ENCODE assay signal across 8 cellular contexts in the genomic region with DNA sequence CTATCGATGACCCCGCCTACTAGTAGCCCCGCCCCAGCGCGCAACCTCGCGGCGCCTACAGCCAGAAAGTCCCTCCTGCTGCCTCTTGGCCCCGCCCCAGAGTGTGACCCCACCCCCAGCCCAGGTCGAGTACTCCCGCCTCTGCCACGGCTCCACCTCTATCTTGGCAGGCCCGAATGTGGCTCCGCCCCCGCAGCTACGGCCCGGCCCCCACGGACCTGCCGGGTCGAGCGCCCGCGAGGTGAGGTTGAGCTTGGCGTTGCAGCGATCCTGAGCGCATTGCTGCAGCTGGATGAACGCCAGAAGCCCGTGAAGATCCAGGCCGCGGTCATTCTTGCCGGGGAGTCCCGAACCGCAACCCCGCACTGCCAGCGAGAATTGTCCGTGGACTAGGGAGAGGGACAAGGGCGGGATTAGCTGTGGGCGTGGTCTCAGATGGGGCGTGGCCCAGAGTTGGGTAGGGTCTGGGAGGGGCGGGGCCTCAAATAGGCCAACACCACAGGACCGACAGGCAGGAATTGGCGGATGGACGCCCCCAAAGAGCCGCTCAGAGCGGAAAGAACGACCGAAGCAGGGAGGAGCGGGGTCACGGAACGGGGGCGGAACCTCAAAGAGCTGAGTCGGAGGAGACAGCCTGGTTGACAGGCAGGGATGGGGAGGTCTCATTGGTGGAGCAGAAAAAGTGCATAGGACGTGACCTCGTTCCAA. TPM values are rescaled to one million over a fixed set of nuclear protein-coding genes. Genes with fewer than 3 reads are reported as not detected.
A peak's percentile ranks its signal among the peaks of the same experiment; 100 is the strongest.
DNase-seq lines count a peak whose midpoint lies in the region; ATAC-seq and TF ChIP-seq lines count a peak whose summit lies in the region.

No MANE protein-coding gene starts in this region.

- intact Hi-C loops in activated CD4-positive, alpha-beta T cell treated with anti-CD3 and anti-CD28 coated beads, Interleukin-2, amount 10 ng/mL, durations not matched to agents 24 days and 14 days (cut with micrococcal nuclease), result loop anchor here (1.0 to 10.0 kb wide), 6 partner anchors 12 to 291 kb away; a partner anchor contains a TSS

- ATAC-seq in GM18907 (IDR thresholded peaks at IDR 0.05; ENCODE audit: unreplicated experiment) (peak; percentile 86), HG03175 (IDR thresholded peaks at IDR 0.05; ENCODE audit: unreplicated experiment) (peak; percentile 79)

- H3K27me3 Mint-ChIP-seq in activated CD4-positive, alpha-beta T cell treated with anti-CD3 and anti-CD28 coated beads, Interleukin-2, amount 10 ng/mL, durations not matched to agents 24 days and 14 days, result no peaks in the 10 kb centered on the region

- peak overlapping the region; percentile 74 to 92 for H3K27ac ChIP-seq in coronary artery

- peak overlapping the region; percentile 93 for H3K27ac Mint-ChIP-seq in activated CD4-positive, alpha-beta T cell treated with anti-CD3 and anti-CD28 coated beads, Interleukin-2, amount 10 ng/mL, durations not matched to agents 24 days and 14 days

- H3K36me3 Mint-ChIP-seq in activated CD4-positive, alpha-beta T cell treated with anti-CD3 and anti-CD28 coated beads, Interleukin-2, amount 10 ng/mL, durations not matched to agents 24 days and 14 days (ENCODE audit: low read depth), result peaks cover 1% of the 10 kb centered on the region

- no peaks in the 10 kb centered on the region for H3K9me3 Mint-ChIP-seq in activated CD4-positive, alpha-beta T cell treated with anti-CD3 and anti-CD28 coated beads, Interleukin-2, amount 10 ng/mL, durations not matched to agents 24 days and 14 days

- H3K4me1 Mint-ChIP-seq in activated CD4-positive, alpha-beta T cell treated with anti-CD3 and anti-CD28 coated beads, Interleukin-2, amount 10 ng/mL, durations not matched to agents 24 days and 14 days, result peaks cover 40% of the 10 kb centered on the region

- TF ChIP-seq CTCF in AG09319 (IDR thresholded peaks at IDR 0.05; ENCODE audit: low read depth, low read length), result no peak
- TF ChIP-seq CTCF in coronary artery (IDR thresholded peaks at IDR 0.05), result no peak

- peak overlapping the region; percentile 76 for H3K4me3 ChIP-seq in coronary artery

- H3K4me3 Mint-ChIP-seq in activated CD4-positive, alpha-beta T cell treated with anti-CD3 and anti-CD28 coated beads, Interleukin-2, amount 10 ng/mL, durations not matched to agents 24 days and 14 days, result peak overlapping the region; percentile 92

- DNase-seq in AG09319 (ENCODE audit: extremely low read depth, low read depth) (peak; percentile 84), NCI-H446 (lab: John Stamatoyannopoulos, UW) (peak; percentile 87 to 96), coronary artery (ENCODE audit: low spot score) (peak; percentile 97), left kidney (ENCODE audit: low read depth, low spot score) (peak; percentile 97)
- peak; percentile 99 for DNase-seq in activated CD4-positive, alpha-beta T cell treated with anti-CD3 and anti-CD28 coated beads, Interleukin-2, amount 10 ng/mL, durations not matched to agents 24 days and 14 days
- peak; percentile 99 to 100 for DNase-seq in stimulated activated CD4-positive, alpha-beta T cell treated with anti-CD3 and anti-CD28 coated beads, Interleukin-1b, Interleukin-23, amount 100 ng/mL, for 4 hours (ENCODE audit: low read depth in 2 of 2)

RNA-seq across cellular contexts. Expression of a gene that starts 1.9 kb away (rescaled TPM):
- total RNA-seq in activated CD4-positive, alpha-beta T cell treated with anti-CD3 and anti-CD28 coated beads, Interleukin-2, amount 10 ng/mL, durations not matched to agents 24 days and 14 days, result 3.6 and 4.1 TPM in 2 replicates

RNA-seq across cellular contexts. Expression of a gene that starts 41.0 kb away (rescaled TPM):
- 26.3 and 26.7 TPM in 2 replicates for total RNA-seq in activated CD4-positive, alpha-beta T cell treated with anti-CD3 and anti-CD28 coated beads, Interleukin-2, amount 10 ng/mL, durations not matched to agents 24 days and 14 days

RNA-seq across cellular contexts. Expression of a gene that starts 48.8 kb away (rescaled TPM):
- not detected in 2 replicates for total RNA-seq in activated CD4-positive, alpha-beta T cell treated with anti-CD3 and anti-CD28 coated beads, Interleukin-2, amount 10 ng/mL, durations not matched to agents 24 days and 14 days

Comparison
In these comparisons a context has a peak if more than half of its experiments do, and no peak if none do; other contexts are left out.
1. Peak in every context shown above with its lines: DNase-seq, ATAC-seq, H3K4me3 ChIP-seq and H3K27ac ChIP-seq.